ENCODE assay signal across 8 cellular contexts in the genomic region with DNA sequence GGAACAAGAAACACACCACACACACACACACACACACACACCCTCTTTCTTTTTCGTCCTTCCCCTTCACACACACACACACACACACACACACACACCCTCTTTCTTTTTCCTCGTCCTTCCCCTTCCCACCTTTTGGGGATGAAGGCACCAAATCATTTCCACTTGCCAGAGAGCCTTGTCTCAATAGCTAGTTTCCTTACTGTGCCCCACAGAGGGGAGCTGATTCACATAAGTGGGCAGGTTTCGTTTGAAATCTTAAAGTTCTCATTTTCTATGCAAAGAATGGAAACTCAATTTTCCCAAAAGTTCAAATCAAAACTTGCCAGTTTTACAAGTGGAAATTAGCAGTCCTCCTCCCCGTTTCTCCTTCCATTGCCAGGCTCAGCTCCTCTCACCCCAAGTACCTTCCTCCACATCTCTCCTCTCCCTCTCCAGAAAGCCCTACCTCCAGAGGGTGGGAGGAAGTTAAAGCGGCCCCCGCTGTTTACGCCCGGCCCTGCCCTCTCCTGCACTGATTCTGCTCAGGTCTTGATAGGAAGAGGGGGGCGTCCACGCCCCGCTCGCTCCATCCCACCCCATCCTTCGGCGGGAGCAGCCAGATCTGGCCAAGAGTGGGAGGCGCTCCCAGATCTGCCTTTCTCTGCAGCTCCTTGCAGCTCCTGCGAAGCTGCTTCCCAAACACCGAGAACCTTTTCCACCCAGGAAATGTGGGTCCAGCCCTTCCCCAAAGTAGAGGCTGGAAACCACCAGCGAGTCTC. TPM values are rescaled to one million over a fixed set of nuclear protein-coding genes. Genes with fewer than 3 reads are reported as not detected.
A peak's percentile ranks its signal among the peaks of the same experiment; 100 is the strongest.
DNase-seq lines count a peak whose midpoint lies in the region; ATAC-seq and TF ChIP-seq lines count a peak whose summit lies in the region.

No MANE protein-coding gene starts in this region.

- H3K36me3 ChIP-seq in hepatocyte (replicated peaks; ENCODE audit: insufficient read depth, low read depth): no peaks in the 10 kb centered on the region
- no peaks in the 10 kb centered on the region for H3K36me3 ChIP-seq in psoas muscle (ENCODE audit: insufficient read depth in 1 of 2, low read depth in 1 of 2)

- H3K36me3 Mint-ChIP-seq in activated B cell treated with CpG ODN at 0.5 μM for 24 hours (ENCODE audit: low read depth) (no peaks in the 10 kb centered on the region), natural killer cell (peaks cover 13% of the 10 kb centered on the region)

- ATAC-seq in GM18909 (IDR thresholded peaks at IDR 0.05; ENCODE audit: poor library complexity, unreplicated experiment) (peak; percentile 9), activated B cell treated with CpG ODN at 0.5 μM for 24 hours (ENCODE audit: low read depth) (no peak), psoas muscle (peak in 2 of 4 donors; percentile 42 to 46), natural killer cell (no peak), HG03457 (IDR thresholded peaks at IDR 0.05; ENCODE audit: unreplicated experiment) (no peak)

- H3K9me3 Mint-ChIP-seq in activated B cell treated with CpG ODN at 0.5 μM for 24 hours: no peaks in the 10 kb centered on the region
- peaks cover 2 to 5% of the 10 kb centered on the region in 2 donors for H3K9me3 Mint-ChIP-seq in natural killer cell

- intact Hi-C loops in activated B cell treated with CpG ODN at 0.5 μM for 24 hours (cut with micrococcal nuclease): no loop called here
- intact Hi-C loops in psoas muscle (cut with DNase I): no loop called here
- intact Hi-C loops in natural killer cell (cut with micrococcal nuclease): no loop called here

- CTCF ChIA-PET in activated B cell treated with CpG ODN at 0.5 μM for 24 hours (lab: Charles Lee): no interaction called here

- H3K27ac Mint-ChIP-seq in activated B cell treated with CpG ODN at 0.5 μM for 24 hours: no peak overlapping the region
- no peak overlapping the region for H3K27ac Mint-ChIP-seq in natural killer cell

- H3K9me3 ChIP-seq in hepatocyte (ENCODE audit: low read depth) (no peaks in the 10 kb centered on the region), psoas muscle (no peaks in the 10 kb centered on the region)

- H3K4me1 Mint-ChIP-seq in activated B cell treated with CpG ODN at 0.5 μM for 24 hours: peaks cover 18% of the 10 kb centered on the region
- H3K4me1 Mint-ChIP-seq in natural killer cell: peaks cover 4 to 10% of the 10 kb centered on the region in 2 donors

- H3K4me3 ChIP-seq in hepatocyte (peak overlapping the region; percentile 92), psoas muscle (peak overlapping the region; percentile 75)

- TF ChIP-seq CTCF in activated B cell treated with CpG ODN at 0.5 μM for 24 hours (IDR thresholded peaks at IDR 0.05) (no peak), hepatocyte (IDR thresholded peaks at IDR 0.05; ENCODE audit: poor library complexity) (no peak), psoas muscle (IDR thresholded peaks at IDR 0.05) (no peak), natural killer cell (IDR thresholded peaks at IDR 0.05) (no peak)

- peak overlapping the region; percentile 47 for H2AFZ ChIP-seq in hepatocyte

- POLR2A ChIA-PET in activated B cell treated with CpG ODN at 0.5 μM for 24 hours (lab: Charles Lee): interaction anchor here (0.7 kb wide), 1 partner anchor 79 kb away, joined by 3 read pairs; no protein-coding TSS in a partner anchor

- H3K4me3 Mint-ChIP-seq in activated B cell treated with CpG ODN at 0.5 μM for 24 hours (peak overlapping the region; percentile 17), natural killer cell (no peak overlapping the region)

- 6% methylated on average over 18 of the region's 18 CpGs for WGBS in hepatocyte (ENCODE audit: low lambda C conversion rate, missing lambda C conversion rate)
- WGBS in psoas muscle, 3 donors: 3 to 8% (median 6%) methylated on average over 18 of the region's 18 CpGs

- peaks cover 6% of the 10 kb centered on the region for H3K4me1 ChIP-seq in hepatocyte (ENCODE audit: insufficient read depth)
- peaks cover 5% of the 10 kb centered on the region for H3K4me1 ChIP-seq in psoas muscle

- peaks cover 42% of the 10 kb centered on the region for H3K79me2 ChIP-seq in hepatocyte

- no peak for DNase-seq in activated B cell treated with CpG ODN at 0.5 μM for 24 hours
- DNase-seq in hepatocyte (ENCODE audit: low spot score): peak; percentile 42
- DNase-seq in psoas muscle: peak; percentile 20 to 51
- DNase-seq in natural killer cell: no peak
- DNase-seq in activated CD4-positive, alpha-beta T cell treated with anti-CD3 and anti-CD28 coated beads, Interleukin-2, amount 50 U/mL, for 4 hours: no peak
- no peak for DNase-seq in activated CD8-positive, alpha-beta memory T cell treated with anti-CD3 and anti-CD28 coated beads, Interleukin-2, amount 50 U/mL, for 48 hours

- peaks cover 17% of the 10 kb centered on the region for H3K27me3 ChIP-seq in hepatocyte
- H3K27me3 ChIP-seq in psoas muscle (ENCODE audit: insufficient read depth in 3 of 3, low read length in 2 of 3): peaks cover 0 to 36% (median 8%) of the 10 kb centered on the region in 3 donors

- H3K9me2 ChIP-seq in hepatocyte (replicated peaks; ENCODE audit: insufficient read depth): no peaks in the 10 kb centered on the region

- H4K20me1 ChIP-seq in hepatocyte (ENCODE audit: insufficient read depth, poor library complexity, severe bottlenecking): peaks cover under 1% of the 10 kb centered on the region

- peak overlapping the region; percentile 91 for H3K4me2 ChIP-seq in hepatocyte

- H3K27me3 Mint-ChIP-seq in activated B cell treated with CpG ODN at 0.5 μM for 24 hours (peaks cover 40% of the 10 kb centered on the region), natural killer cell (ENCODE audit: low read depth in 2 of 2) (peaks cover 37 to 38% of the 10 kb centered on the region in 2 donors)

- H3K27ac ChIP-seq in hepatocyte (peak overlapping the region; percentile 71), psoas muscle (no peak overlapping the region)

RNA-seq across cellular contexts. Expression of a gene that starts 1.3 kb away (rescaled TPM):
- total RNA-seq in activated B cell treated with CpG ODN at 0.5 μM for 24 hours: 0.18 and 0.49 TPM in 2 replicates
- total RNA-seq in hepatocyte: 10.9 and 14.5 TPM in 2 replicates
- 7.9 and 9.1 TPM in 2 replicates for polyA plus RNA-seq in hepatocyte
- total RNA-seq in psoas muscle: 1 to 10 TPM in 1 of 4 donors, under 1 TPM in 3; 0.34 to 1.8 (median 0.52) TPM
- polyA plus RNA-seq in psoas muscle: under 1 TPM; 0.10 to 0.38 (median 0.26) TPM
- total RNA-seq in natural killer cell: under 1 TPM in 1 of 3 donors, not detected in 2; 0.10 TPM

Comparison
In these comparisons a context has a peak if more than half of its experiments do, and no peak if none do; other contexts are left out.
1. DNase-seq: peak in hepatocyte (single experiment) and psoas muscle (2 of 2); none in activated B cell treated with CpG ODN at 0.5 μM for 24 hours (single experiment), natural killer cell (single experiment), activated CD4-positive, alpha-beta T cell treated with anti-CD3 and anti-CD28 coated beads, Interleukin-2, amount 50 U/mL, for 4 hours (0 of 2) and activated CD8-positive, alpha-beta memory T cell treated with anti-CD3 and anti-CD28 coated beads, Interleukin-2, amount 50 U/mL, for 48 hours (single experiment).